In the genomic region with DNA sequence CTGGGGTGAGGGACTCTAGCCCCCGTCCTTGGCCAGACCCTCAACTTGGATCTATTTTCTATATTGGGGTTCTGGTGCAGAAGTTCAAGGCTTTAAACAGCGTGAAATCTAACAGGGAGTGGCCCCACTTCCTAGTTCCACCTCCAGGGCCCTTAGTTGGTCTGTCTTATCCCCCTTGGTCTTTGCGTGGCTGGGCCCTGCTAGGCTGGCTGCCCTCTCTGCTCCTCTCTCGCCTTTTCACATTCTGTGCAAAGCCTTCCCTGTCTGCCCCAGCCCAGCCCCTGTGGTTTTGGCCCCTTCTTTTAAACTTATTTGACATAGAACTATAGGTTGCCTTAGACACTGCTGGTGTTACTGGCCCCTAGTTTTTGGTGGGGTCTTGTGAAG, we compare ENCODE assay signal across 1 cellular context.
TF ChIP-seq lines count a peak whose summit lies in the region.

No MANE protein-coding gene starts in this region.

TF ChIP-seq in endothelial cell of umbilical vein, 7 proteins besides CTCF, POLR2A, EP300 and RAD21:
- no peak for TF ChIP-seq JUN (IDR thresholded peaks at IDR 0.05; ENCODE audit: borderline replicate concordance, insufficient read depth, insufficient read length, low read depth)
TF ChIP-seq in endothelial cell of umbilical vein: peak in this region for 0.
